19 cellular contexts compared by ENCODE assay signal in genomic region chr20:48096957-48097890, GRCh38.
A peak's percentile ranks its signal among the peaks of the same experiment; 100 is the strongest.
DNase-seq lines count a peak whose midpoint lies in the region; ATAC-seq, FAIRE-seq and TF ChIP-seq lines count a peak whose summit lies in the region.
"Had no signal": no experiment of that assay in that cellular context is flagged by ENCODE, and none has a peak within 500 bp of the region (broad histone marks: within the 10 kb centered on the region; RNA-seq: fewer than 3 reads in every experiment).

No MANE protein-coding gene starts in this region.

- H3K4me2 ChIP-seq in A549 (no peak overlapping the region), smooth muscle cell (no peak overlapping the region)
- H3K4me2 ChIP-seq: KMS-11, PC-9 had no signal

- no peaks in the 10 kb centered on the region for H3K9me3 Mint-ChIP-seq in activated CD4-positive, alpha-beta memory T cell treated with anti-CD3 and anti-CD28 coated beads for 36 hours
- H3K9me3 Mint-ChIP-seq: CD4-positive, alpha-beta memory T cell had no signal

- FAIRE-seq in A549 (lab: Jason Lieb, UNC) = no peak

- H3K4me1 Mint-ChIP-seq in activated CD4-positive, alpha-beta memory T cell treated with anti-CD3 and anti-CD28 coated beads for 36 hours (ENCODE audit: low read depth) = no peaks in the 10 kb centered on the region
- H3K4me1 Mint-ChIP-seq: activated CD4-positive, alpha-beta T cell treated with anti-CD3 and anti-CD28 coated beads for 36 hours; CD4-positive, alpha-beta memory T cell had no signal

- 80% methylated on average over 8 of the region's 10 CpGs for WGBS in A549 (ENCODE audit: missing lambda C conversion rate)
- 98% methylated on average over 10 of the region's 10 CpGs for WGBS in smooth muscle cell (ENCODE audit: low lambda C conversion rate)

- H3K27me3 Mint-ChIP-seq in activated CD4-positive, alpha-beta memory T cell treated with anti-CD3 and anti-CD28 coated beads for 36 hours = peaks cover 4% of the 10 kb centered on the region

- H3K4me3 ChIP-seq in A549 = no peak overlapping the region
- no peak overlapping the region for H3K4me3 ChIP-seq in RWPE2 (ENCODE audit: severe bottlenecking)
- no peak overlapping the region for H3K4me3 ChIP-seq in smooth muscle cell
- H3K4me3 ChIP-seq: cardiac muscle cell, gastrocnemius medialis, PC-9 had no signal

- no peak overlapping the region for H3K9ac ChIP-seq in smooth muscle cell (ENCODE audit: low read depth)
- H3K9ac ChIP-seq: KMS-11 had no signal

- no peaks in the 10 kb centered on the region for H3K79me2 ChIP-seq in smooth muscle cell (ENCODE audit: low read depth)

- H3K4me1 ChIP-seq in A549 (no peaks in the 10 kb centered on the region), RWPE2 (ENCODE audit: insufficient read depth, poor library complexity, severe bottlenecking) (peaks cover 16% of the 10 kb centered on the region), smooth muscle cell (ENCODE audit: low read depth) (no peaks in the 10 kb centered on the region)
- H3K4me1 ChIP-seq: gastrocnemius medialis had no signal

- H3F3A ChIP-seq in smooth muscle cell (ENCODE audit: low read depth) = peaks cover 19% of the 10 kb centered on the region

- TF ChIP-seq CTCF in A549 (IDR thresholded peaks at IDR 0.05) (no peak), RWPE2 (IDR thresholded peaks at IDR 0.05; ENCODE audit: poor library complexity, severe bottlenecking) (no peak), smooth muscle cell (IDR thresholded peaks at IDR 0.05; ENCODE audit: borderline replicate concordance, insufficient read depth, poor library complexity, severe bottlenecking) (no peak)

- intact Hi-C loops in left ventricle myocardium superior (cut with micrococcal nuclease) = no loop called here
- intact Hi-C loops in activated CD4-positive, alpha-beta memory T cell treated with anti-CD3 and anti-CD28 coated beads for 36 hours (cut with micrococcal nuclease) = no loop called here

- H3K4me3 Mint-ChIP-seq in activated CD4-positive, alpha-beta memory T cell treated with anti-CD3 and anti-CD28 coated beads for 36 hours = no peak overlapping the region
- H3K4me3 Mint-ChIP-seq: activated CD4-positive, alpha-beta T cell treated with anti-CD3 and anti-CD28 coated beads for 36 hours had no signal

- no peak for TF ChIP-seq EP300 in A549 (IDR thresholded peaks at IDR 0.05)
- no peak for TF ChIP-seq EP300 in Ishikawa (IDR thresholded peaks at IDR 0.05; ENCODE audit: borderline replicate concordance)

- H2AFZ ChIP-seq in smooth muscle cell (ENCODE audit: low read depth) = no peak overlapping the region
- H2AFZ ChIP-seq: PC-9 had no signal

- H3K27ac Mint-ChIP-seq in activated CD4-positive, alpha-beta memory T cell treated with anti-CD3 and anti-CD28 coated beads for 36 hours = no peak overlapping the region
- H3K27ac Mint-ChIP-seq: activated CD4-positive, alpha-beta T cell treated with anti-CD3 and anti-CD28 coated beads for 36 hours; CD4-positive, alpha-beta memory T cell had no signal

- CTCF ChIA-PET in A549 (lab: Yijun Ruan, JAX) = interaction anchor here (0.6 to 0.7 kb wide), 3 partner anchors 20 to 523 kb away, joined by 3 read pairs; no protein-coding TSS in a partner anchor
- CTCF ChIA-PET in activated CD4-positive, alpha-beta memory T cell treated with anti-CD3 and anti-CD28 coated beads for 36 hours (lab: Charles Lee) = no interaction called here

- H3K9me3 ChIP-seq in A549 (peaks cover 3% of the 10 kb centered on the region; the same call in 1 of the 3 replicates), RWPE2 (ENCODE audit: severe bottlenecking) (no peaks in the 10 kb centered on the region), smooth muscle cell (replicated peaks; ENCODE audit: low read depth) (no peaks in the 10 kb centered on the region)
- H3K9me3 ChIP-seq: gastrocnemius medialis had no signal

- no peak for TF ChIP-seq POLR2A in A549 (IDR thresholded peaks at IDR 0.05; ENCODE audit: low read length)

- no peaks in the 10 kb centered on the region for H3K36me3 Mint-ChIP-seq in activated CD4-positive, alpha-beta memory T cell treated with anti-CD3 and anti-CD28 coated beads for 36 hours
- H3K36me3 Mint-ChIP-seq: CD4-positive, alpha-beta memory T cell had no signal

- H3K27ac ChIP-seq in A549 (no peak overlapping the region), RWPE2 (ENCODE audit: poor library complexity, severe bottlenecking) (no peak overlapping the region), smooth muscle cell (ENCODE audit: low read depth) (no peak overlapping the region)
- H3K27ac ChIP-seq: cardiac muscle cell, gastrocnemius medialis, KMS-11, PC-9 had no signal

- H3K27me3 ChIP-seq in RWPE2 (ENCODE audit: insufficient read depth, poor library complexity, severe bottlenecking) (no peaks in the 10 kb centered on the region), smooth muscle cell (ENCODE audit: low read depth) (no peaks in the 10 kb centered on the region)
- H3K27me3 ChIP-seq: cardiac muscle cell, gastrocnemius medialis had no signal

- peaks cover 4% of the 10 kb centered on the region for H4K20me1 ChIP-seq in smooth muscle cell (ENCODE audit: low read depth)

- H3K36me3 ChIP-seq in RWPE2 (ENCODE audit: low read depth) = no peaks in the 10 kb centered on the region
- H3K36me3 ChIP-seq in smooth muscle cell (ENCODE audit: low read depth) = no peaks in the 10 kb centered on the region
- H3K36me3 ChIP-seq: cardiac muscle cell, gastrocnemius medialis had no signal

- TF ChIP-seq RAD21 in A549 (conservative IDR thresholded peaks at IDR 0.05 in 1 of 2, IDR thresholded peaks at IDR 0.05 in 1 of 2) (no peak), Ishikawa (IDR thresholded peaks at IDR 0.05; ENCODE audit: low read depth) (no peak)

- no peak for DNase-seq in A549 (ENCODE audit: low read depth in 1 of 2, low spot score in 1 of 2)
- DNase-seq in RWPE2 (ENCODE audit: low spot score) = peak; percentile 75
- no peak for DNase-seq in left ventricle myocardium superior
- no peak for DNase-seq in stimulated activated naive CD4-positive, alpha-beta T cell treated with Interleukin-2 at 50 U/mL for 16 hours (lab: John Stamatoyannopoulos, UW)
- no peak for DNase-seq in smooth muscle cell (lab: John Stamatoyannopoulos, UW; ENCODE audit: unreplicated experiment)
- no peak for DNase-seq in activated CD4-positive, alpha-beta memory T cell treated with anti-CD3 and anti-CD28 coated beads for 36 hours
- DNase-seq: activated CD4-positive, alpha-beta T cell treated with anti-CD3 and anti-CD28 coated beads for 36 hours; activated CD8-positive, alpha-beta memory T cell treated with anti-CD3 and anti-CD28 coated beads, Interleukin-2, amount 50 U/mL, for 4 hours; CD4-positive, alpha-beta memory T cell; gastrocnemius medialis; left colon; NCI-H1417; NCI-H2171; NCI-H526 treated with DMSO at 0.1 percent for 48 hours; PC-9 had no signal

- ATAC-seq in A549 = no peak
- no peak for ATAC-seq in RWPE2 (ENCODE audit: low read depth)
- peak; percentile 62 for ATAC-seq in left ventricle myocardium superior
- no peak for ATAC-seq in GM21360 (IDR thresholded peaks at IDR 0.05; ENCODE audit: unreplicated experiment)
- ATAC-seq: activated CD4-positive, alpha-beta T cell treated with anti-CD3 and anti-CD28 coated beads for 36 hours; gastrocnemius medialis; left colon had no signal

- POLR2A ChIA-PET in A549 (lab: Yijun Ruan, JAX) = no interaction called here
- POLR2A ChIA-PET in activated CD4-positive, alpha-beta memory T cell treated with anti-CD3 and anti-CD28 coated beads for 36 hours (lab: Charles Lee) = no interaction called here

TF ChIP-seq in A549, 52 proteins besides CTCF, POLR2A, EP300 and RAD21:
- TF ChIP-seq HMGXB4 (CRISPR knock-in tag; IDR thresholded peaks at IDR 0.05; ENCODE audit: borderline replicate concordance) (no peak), USF2 (IDR thresholded peaks at IDR 0.05) (peak; percentile 79)

TF ChIP-seq in Ishikawa, 13 proteins besides CTCF, POLR2A, EP300 and RAD21:
- TF ChIP-seq USF1 (IDR thresholded peaks at IDR 0.05) (peak; percentile 71), YY1 (IDR thresholded peaks at IDR 0.05; ENCODE audit: low read depth) (no peak)
